In genomic region chr2:57160976-57161375, GRCh38 we compare ENCODE assay signal across 32 cellular contexts.
DNase-seq lines count a peak whose midpoint lies in the region; ATAC-seq, FAIRE-seq and TF ChIP-seq lines count a peak whose summit lies in the region.
"Had no signal": no experiment of that assay in that cellular context is flagged by ENCODE, and none has a peak within 500 bp of the region (broad histone marks: within the 10 kb centered on the region; RNA-seq: fewer than 3 reads in every experiment).

No MANE protein-coding gene starts in this region.

- BruUV-seq in endothelial cell of umbilical vein (replicated peaks; lab: Mats Ljungman, UMichigan), result no TSS peak

- intact Hi-C loops in endothelial cell of umbilical vein (cut with micrococcal nuclease) (no loop called here), left ventricle myocardium inferior (cut with micrococcal nuclease) (no loop called here)

- DNase-seq in EL, result peak; percentile 25
- peak; percentile 55 for DNase-seq in NCI-H69 (lab: John Stamatoyannopoulos, UW)
- DNase-seq in endothelial cell of umbilical vein (ENCODE audit: low read depth, low spot score), result peak; percentile 44
- peak; percentile 80 for DNase-seq in mesenchymal stem cell
- DNase-seq in left ventricle myocardium inferior, result no peak
- no peak for DNase-seq in stimulated activated naive B cell treated with anti-CD40 and anti-IgM and Interleukin-4, amounts not matched to agents 10 μg/mL and 1 μg/mL and 100 μg/mL, for 72 hours
- DNase-seq in endodermal cell, result no peak
- no peak for DNase-seq in SK-N-DZ (ENCODE audit: low spot score)
- DNase-seq: activated CD4-positive, alpha-beta memory T cell treated with anti-CD3 and anti-CD28 coated beads for 36 hours; activated CD4-positive, CD25-positive, alpha-beta regulatory T cell treated with anti-CD3 and anti-CD28 coated beads, Interleukin-2, amount 50 U/mL, for 72 hours; activated CD8-positive, alpha-beta memory T cell treated with anti-CD3 and anti-CD28 coated beads, Interleukin-2, amount 50 U/mL, for 48 hours; activated naive CD4-positive, alpha-beta T cell treated with anti-CD3 and anti-CD28 coated beads, Interleukin-2, amount 50 U/mL, for 16 hours; anterior cingulate cortex; C1 segment of cervical spinal cord; Caco-2; DMS79 treated with DMSO at 0.1 percent for 48 hours; dorsolateral prefrontal cortex; IMR-90; left cardiac atrium; NCI-H1105 treated with DMSO at 0.1 percent for 48 hours; NCI-H2029 treated with DMSO at 0.1 percent for 48 hours; NCI-H2227 treated with DMSO at 0.1 percent for 48 hours; posterior cingulate gyrus; right cardiac atrium; SK-N-SH; stimulated activated naive CD4-positive, alpha-beta T cell; T-helper 17 cell had no signal

- WGBS in mesenchymal stem cell, result 22% methylated on average over 1 of the region's 2 CpGs
- WGBS in endodermal cell (ENCODE audit: insufficient coverage in 1 of 2, insufficient read length in 1 of 2), 2 experiments, result 100% methylated on average over 1 to 2 of the region's 2 CpGs

- no peaks in the 10 kb centered on the region for H3K9me3 ChIP-seq in endothelial cell of umbilical vein (replicated peaks; ENCODE audit: control insufficient read depth, insufficient read depth, low read length)
- H3K9me3 ChIP-seq in mesenchymal stem cell (ENCODE audit: control insufficient read depth, low read length), result peaks cover 3% of the 10 kb centered on the region
- peaks cover 8% of the 10 kb centered on the region for H3K9me3 ChIP-seq in left ventricle myocardium inferior (replicated peaks)
- peaks cover 12% of the 10 kb centered on the region for H3K9me3 ChIP-seq in endodermal cell (ENCODE audit: control insufficient read depth, low read length)
- H3K9me3 ChIP-seq: Caco-2, SK-N-SH had no signal

- no peaks in the 10 kb centered on the region for H4K20me1 ChIP-seq in endothelial cell of umbilical vein (replicated peaks; ENCODE audit: control insufficient read depth, extremely low read depth, insufficient read depth, low read length)

- dilution Hi-C loops in endothelial cell of umbilical vein (cut with MboI; ENCODE audit: extremely low pct_ligation_motif_present, low sequenced_read_pairs), result no loop called here

- TF ChIP-seq POLR2A in endothelial cell of umbilical vein (IDR thresholded peaks at IDR 0.05; ENCODE audit: low read depth, low read length), result no peak

- no peak overlapping the region for H2BK120ac ChIP-seq in mesenchymal stem cell (ENCODE audit: low read depth, low read length)

- H3K4me3 ChIP-seq in endothelial cell of umbilical vein (replicated peaks in 1 of 3; ENCODE audit: insufficient read depth in 1 of 3, low read depth in 1 of 3, low read length in 3 of 3) (no peak overlapping the region), mesenchymal stem cell (ENCODE audit: insufficient read depth in 1 of 2, low read depth in 1 of 2, low read length in 2 of 2) (no peak overlapping the region), left ventricle myocardium inferior (no peak overlapping the region), endodermal cell (ENCODE audit: low read length) (no peak overlapping the region)
- H3K4me3 ChIP-seq: dorsolateral prefrontal cortex, GM12878 had no signal

- no peak overlapping the region for H3K23ac ChIP-seq in mesenchymal stem cell (ENCODE audit: low read length in 2 of 2)

- no peaks in the 10 kb centered on the region for H3K9me1 ChIP-seq in endothelial cell of umbilical vein (replicated peaks; ENCODE audit: control insufficient read depth, extremely low read depth, insufficient read depth, low read length)

- TF ChIP-seq CTCF in endothelial cell of umbilical vein (IDR thresholded peaks at IDR 0.05; ENCODE audit: extremely low read depth in 1 of 2, insufficient read depth in 1 of 2, low read depth in 1 of 2, low read length in 2 of 2), result no peak
- TF ChIP-seq CTCF in left ventricle myocardium inferior (IDR thresholded peaks at IDR 0.05; ENCODE audit: borderline replicate concordance), result no peak
- TF ChIP-seq CTCF in endodermal cell (conservative IDR thresholded peaks at IDR 0.05), result no peak

- H2BK5ac ChIP-seq in mesenchymal stem cell (ENCODE audit: low read depth, low read length, poor library complexity, severe bottlenecking), result no peak overlapping the region

- H4K91ac ChIP-seq in mesenchymal stem cell (ENCODE audit: low read length), result no peak overlapping the region

- H3K4me3 Mint-ChIP-seq in stimulated activated naive B cell treated with anti-CD40 and anti-IgM and Interleukin-4, amounts not matched to agents 10 μg/mL and 1 μg/mL and 100 μg/mL, for 72 hours, result no peak overlapping the region
- no peak overlapping the region for H3K4me3 Mint-ChIP-seq in endodermal cell
- H3K4me3 Mint-ChIP-seq: activated CD4-positive, alpha-beta memory T cell treated with anti-CD3 and anti-CD28 coated beads for 36 hours; central memory CD8-positive, alpha-beta T cell; neural crest cell; T-helper 17 cell had no signal

- no peak overlapping the region for H3K18ac ChIP-seq in mesenchymal stem cell (ENCODE audit: low read depth in 1 of 2, low read length in 2 of 2)

- no peaks in the 10 kb centered on the region for H3K4me1 Mint-ChIP-seq in stimulated activated naive B cell treated with anti-CD40 and anti-IgM and Interleukin-4, amounts not matched to agents 10 μg/mL and 1 μg/mL and 100 μg/mL, for 72 hours
- H3K4me1 Mint-ChIP-seq in endodermal cell, result peaks cover 2% of the 10 kb centered on the region
- H3K4me1 Mint-ChIP-seq: central memory CD8-positive, alpha-beta T cell; neural crest cell; T-helper 17 cell had no signal

- CTCF ChIA-PET in endothelial cell of umbilical vein (lab: Charles Lee), result no interaction called here

- H3K27me3 ChIP-seq in endothelial cell of umbilical vein (ENCODE audit: control insufficient read depth in 2 of 2, insufficient read depth in 2 of 2, low read length in 2 of 2) (no peaks in the 10 kb centered on the region), mesenchymal stem cell (ENCODE audit: control insufficient read depth in 1 of 2, insufficient read depth in 1 of 2, low read length in 2 of 2) (no peaks in the 10 kb centered on the region), left ventricle myocardium inferior (ENCODE audit: low read depth) (no peaks in the 10 kb centered on the region), endodermal cell (ENCODE audit: control insufficient read depth, insufficient read depth, low read length, poor library complexity, severe bottlenecking) (peaks cover 5% of the 10 kb centered on the region)
- H3K27me3 ChIP-seq: dorsolateral prefrontal cortex had no signal

- no peak overlapping the region for H2BK15ac ChIP-seq in mesenchymal stem cell (ENCODE audit: low read depth, poor library complexity, severe bottlenecking)

- H2AK5ac ChIP-seq in mesenchymal stem cell (ENCODE audit: low read length, severe bottlenecking), result no peak overlapping the region

- H3K9ac ChIP-seq in endothelial cell of umbilical vein (replicated peaks; ENCODE audit: extremely low read depth, insufficient read depth, low read length) (no peak overlapping the region), mesenchymal stem cell (ENCODE audit: low read length) (no peak overlapping the region), endodermal cell (ENCODE audit: extremely low read depth, low read length, poor library complexity, severe bottlenecking) (no peak overlapping the region)
- H3K9ac ChIP-seq: SK-N-SH had no signal

- no peaks in the 10 kb centered on the region for H3K36me3 Mint-ChIP-seq in stimulated activated naive B cell treated with anti-CD40 and anti-IgM and Interleukin-4, amounts not matched to agents 10 μg/mL and 1 μg/mL and 100 μg/mL, for 72 hours
- H3K36me3 Mint-ChIP-seq in endodermal cell (ENCODE audit: low read depth), result no peaks in the 10 kb centered on the region
- H3K36me3 Mint-ChIP-seq: activated CD4-positive, alpha-beta memory T cell treated with anti-CD3 and anti-CD28 coated beads for 36 hours had no signal

- no peaks in the 10 kb centered on the region for H3K27me3 Mint-ChIP-seq in stimulated activated naive B cell treated with anti-CD40 and anti-IgM and Interleukin-4, amounts not matched to agents 10 μg/mL and 1 μg/mL and 100 μg/mL, for 72 hours
- H3K27me3 Mint-ChIP-seq in endodermal cell (ENCODE audit: insufficient read depth), result no peaks in the 10 kb centered on the region
- H3K27me3 Mint-ChIP-seq: activated CD4-positive, alpha-beta memory T cell treated with anti-CD3 and anti-CD28 coated beads for 36 hours; central memory CD8-positive, alpha-beta T cell; T-helper 17 cell had no signal

- H3K4me2 ChIP-seq in endothelial cell of umbilical vein (ENCODE audit: insufficient read depth, low read length), result no peak overlapping the region
- H3K4me2 ChIP-seq in mesenchymal stem cell (ENCODE audit: low read length, poor library complexity, severe bottlenecking), result no peak overlapping the region
- H3K4me2 ChIP-seq: SK-N-SH had no signal

- H3K27ac ChIP-seq in endothelial cell of umbilical vein (ENCODE audit: insufficient read depth, low read depth, low read length) (no peak overlapping the region), mesenchymal stem cell (ENCODE audit: low read length, poor library complexity, severe bottlenecking) (no peak overlapping the region), left ventricle myocardium inferior (replicated peaks) (no peak overlapping the region), endodermal cell (ENCODE audit: low read depth, low read length) (no peak overlapping the region)
- H3K27ac ChIP-seq: dorsolateral prefrontal cortex had no signal

- peaks cover 2 to 7% of the 10 kb centered on the region in 2 donors for H3K9me3 Mint-ChIP-seq in stimulated activated naive B cell treated with anti-CD40 and anti-IgM and Interleukin-4, amounts not matched to agents 10 μg/mL and 1 μg/mL and 100 μg/mL, for 72 hours
- H3K9me3 Mint-ChIP-seq in endodermal cell, result peaks cover 7% of the 10 kb centered on the region
- H3K9me3 Mint-ChIP-seq: neural crest cell had no signal

- H3K4me1 ChIP-seq in endothelial cell of umbilical vein (ENCODE audit: control insufficient read depth, extremely low read depth, insufficient read depth, low read length) (no peaks in the 10 kb centered on the region), mesenchymal stem cell (ENCODE audit: control insufficient read depth, insufficient read depth, low read depth, low read length) (no peaks in the 10 kb centered on the region), left ventricle myocardium inferior (no peaks in the 10 kb centered on the region), endodermal cell (ENCODE audit: control insufficient read depth, insufficient read depth, low read length) (no peaks in the 10 kb centered on the region)
- H3K4me1 ChIP-seq: Caco-2 had no signal

- H4K8ac ChIP-seq in mesenchymal stem cell (ENCODE audit: low read length), result no peak overlapping the region

- H2BK12ac ChIP-seq in mesenchymal stem cell (ENCODE audit: low read length in 2 of 2), result no peak overlapping the region

- H3K79me1 ChIP-seq in mesenchymal stem cell (replicated peaks; ENCODE audit: low read length, poor library complexity, severe bottlenecking), result no peaks in the 10 kb centered on the region

- FAIRE-seq in endothelial cell of umbilical vein (lab: Jason Lieb, UNC), result no peak
- FAIRE-seq: frontal cortex, GM12878, H1 had no signal

- H2AFZ ChIP-seq in endothelial cell of umbilical vein (ENCODE audit: low read depth, low read length) (no peak overlapping the region), mesenchymal stem cell (ENCODE audit: low read depth, low read length) (no peak overlapping the region)

- no peaks in the 10 kb centered on the region for H3K79me2 ChIP-seq in endothelial cell of umbilical vein (ENCODE audit: control insufficient read depth, insufficient read depth, low read length)

- no peak overlapping the region for H3K4ac ChIP-seq in mesenchymal stem cell (ENCODE audit: low read depth in 1 of 2, low read length in 2 of 2)

- H3K36me3 ChIP-seq in endothelial cell of umbilical vein (ENCODE audit: control insufficient read depth in 2 of 2, extremely low read depth in 1 of 2, insufficient read depth in 2 of 2, low read length in 2 of 2) (no peaks in the 10 kb centered on the region), mesenchymal stem cell (ENCODE audit: control insufficient read depth in 1 of 2, insufficient read depth in 2 of 2, low read depth in 1 of 2, low read length in 2 of 2) (no peaks in the 10 kb centered on the region), left ventricle myocardium inferior (no peaks in the 10 kb centered on the region), endodermal cell (ENCODE audit: control insufficient read depth, insufficient read depth, low read length) (no peaks in the 10 kb centered on the region)

- ATAC-seq in stimulated activated naive B cell treated with anti-CD40 and anti-IgM and Interleukin-4, amounts not matched to agents 10 μg/mL and 1 μg/mL and 100 μg/mL, for 72 hours (replicated peaks), result no peak
- ATAC-seq: GM12878, left cardiac atrium, right cardiac atrium, T-helper 17 cell had no signal

- H3K14ac ChIP-seq in mesenchymal stem cell (ENCODE audit: low read length in 2 of 2), result no peak overlapping the region

- POLR2A ChIA-PET in endothelial cell of umbilical vein (lab: Charles Lee), result no interaction called here

- no peak overlapping the region for H3K27ac Mint-ChIP-seq in stimulated activated naive B cell treated with anti-CD40 and anti-IgM and Interleukin-4, amounts not matched to agents 10 μg/mL and 1 μg/mL and 100 μg/mL, for 72 hours
- H3K27ac Mint-ChIP-seq in endodermal cell, result no peak overlapping the region
- H3K27ac Mint-ChIP-seq: activated CD4-positive, alpha-beta memory T cell treated with anti-CD3 and anti-CD28 coated beads for 36 hours; T-helper 17 cell had no signal

Comparison
In these comparisons a context has a peak if more than half of its experiments do, and no peak if none do; other contexts are left out.
1. DNase-seq: peak in EL (single experiment), NCI-H69 (single experiment), endothelial cell of umbilical vein (single experiment) and mesenchymal stem cell (single experiment); none in left ventricle myocardium inferior (single experiment), stimulated activated naive B cell treated with anti-CD40 and anti-IgM and Interleukin-4, amounts not matched to agents 10 μg/mL and 1 μg/mL and 100 μg/mL, for 72 hours (single experiment), endodermal cell (single experiment) and SK-N-DZ (single experiment).